6 cellular contexts compared by ENCODE assay signal in genomic region chr9:136343121-136343883, GRCh38. TPM values are rescaled to one million over a fixed set of nuclear protein-coding genes. Genes with fewer than 3 reads are reported as not detected.
DNase-seq lines count a peak whose midpoint lies in the region; TF ChIP-seq lines count a peak whose summit lies in the region.

No MANE protein-coding gene starts in this region.

- H3K9me3 Mint-ChIP-seq in CD8-positive, alpha-beta memory T cell: no peaks in the 10 kb centered on the region
- H3K9me3 Mint-ChIP-seq in endodermal cell: no peaks in the 10 kb centered on the region
- no peaks in the 10 kb centered on the region for H3K9me3 Mint-ChIP-seq in nephron progenitor cell
- no peaks in the 10 kb centered on the region for H3K9me3 Mint-ChIP-seq in endothelial cell (ENCODE audit: unreplicated experiment)

- no peaks in the 10 kb centered on the region for H3K9me3 ChIP-seq in CD8-positive, alpha-beta memory T cell (ENCODE audit: low read length)
- H3K9me3 ChIP-seq in endodermal cell (ENCODE audit: control insufficient read depth, low read length): no peaks in the 10 kb centered on the region

- no peak overlapping the region for H3K27ac Mint-ChIP-seq in CD8-positive, alpha-beta memory T cell
- H3K27ac Mint-ChIP-seq in endodermal cell: peak overlapping the region; percentile 90
- H3K27ac Mint-ChIP-seq in nephron progenitor cell: peak overlapping the region; percentile 64
- no peak overlapping the region for H3K27ac Mint-ChIP-seq in endothelial cell (ENCODE audit: unreplicated experiment)

- H3K4me1 Mint-ChIP-seq in CD8-positive, alpha-beta memory T cell: peaks cover 0 to 3% (median 0%) of the 10 kb centered on the region in 3 donors
- H3K4me1 Mint-ChIP-seq in endodermal cell (peaks cover 4% of the 10 kb centered on the region), nephron progenitor cell (peaks cover 40% of the 10 kb centered on the region), endothelial cell (ENCODE audit: unreplicated experiment) (no peaks in the 10 kb centered on the region)

- H3K27ac ChIP-seq in CD8-positive, alpha-beta memory T cell (ENCODE audit: low read depth, low read length): peak overlapping the region; percentile 51
- H3K27ac ChIP-seq in endodermal cell (ENCODE audit: low read depth, low read length): peak overlapping the region; percentile 94

- POLR2A ChIA-PET in CD8-positive, alpha-beta memory T cell (lab: Charles Lee): no interaction called here
- POLR2A ChIA-PET in GM10248 (lab: Yijun Ruan, JAX): no interaction called here

- DNase-seq in CD8-positive, alpha-beta memory T cell: no peak
- DNase-seq in endodermal cell: no peak
- DNase-seq in nephron progenitor cell: no peak
- no peak for DNase-seq in endothelial cell (ENCODE audit: low spot score)
- DNase-seq in mucosa of gallbladder (ENCODE audit: low spot score): no peak
- no peak for DNase-seq in GM10248 (ENCODE audit: extremely low spot score)

- no peaks in the 10 kb centered on the region for H3K4me1 ChIP-seq in CD8-positive, alpha-beta memory T cell (ENCODE audit: insufficient read depth, low read length)
- peaks cover 6% of the 10 kb centered on the region for H3K4me1 ChIP-seq in endodermal cell (ENCODE audit: control insufficient read depth, insufficient read depth, low read length)

- no peaks in the 10 kb centered on the region for H3K27me3 Mint-ChIP-seq in CD8-positive, alpha-beta memory T cell
- H3K27me3 Mint-ChIP-seq in endodermal cell (ENCODE audit: insufficient read depth) (no peaks in the 10 kb centered on the region), nephron progenitor cell (ENCODE audit: low read depth, poor library complexity) (no peaks in the 10 kb centered on the region), endothelial cell (ENCODE audit: unreplicated experiment) (peaks cover 6% of the 10 kb centered on the region)

- no peaks in the 10 kb centered on the region for H3K36me3 ChIP-seq in CD8-positive, alpha-beta memory T cell (ENCODE audit: insufficient read depth, low read length)
- H3K36me3 ChIP-seq in endodermal cell (ENCODE audit: control insufficient read depth, insufficient read depth, low read length): no peaks in the 10 kb centered on the region

- CTCF ChIA-PET in CD8-positive, alpha-beta memory T cell (lab: Charles Lee): no interaction called here
- CTCF ChIA-PET in GM10248 (lab: Yijun Ruan, JAX): no interaction called here

- no peak for TF ChIP-seq CTCF in endodermal cell (conservative IDR thresholded peaks at IDR 0.05)
- TF ChIP-seq CTCF in nephron progenitor cell (IDR thresholded peaks at IDR 0.05): no peak
- no peak for TF ChIP-seq CTCF in endothelial cell (IDR thresholded peaks at IDR 0.05; ENCODE audit: unreplicated experiment)
- TF ChIP-seq CTCF in GM10248 (IDR thresholded peaks at IDR 0.05; ENCODE audit: control extremely low read depth, extremely low read depth, low read depth, missing control alignments): no peak

- H3K9ac ChIP-seq in endodermal cell (ENCODE audit: extremely low read depth, low read length, poor library complexity, severe bottlenecking): peak overlapping the region; percentile 67

- H3K36me3 Mint-ChIP-seq in CD8-positive, alpha-beta memory T cell: no peaks in the 10 kb centered on the region
- H3K36me3 Mint-ChIP-seq in endodermal cell (ENCODE audit: low read depth): no peaks in the 10 kb centered on the region
- H3K36me3 Mint-ChIP-seq in nephron progenitor cell (ENCODE audit: low read depth): no peaks in the 10 kb centered on the region
- H3K36me3 Mint-ChIP-seq in endothelial cell (ENCODE audit: low read depth, unreplicated experiment): no peaks in the 10 kb centered on the region

- H3K27me3 ChIP-seq in CD8-positive, alpha-beta memory T cell (ENCODE audit: insufficient read depth, low read length, poor library complexity, severe bottlenecking): no peaks in the 10 kb centered on the region
- H3K27me3 ChIP-seq in endodermal cell (ENCODE audit: control insufficient read depth, insufficient read depth, low read length, poor library complexity, severe bottlenecking): no peaks in the 10 kb centered on the region

- 84 to 95% methylated on average over 11 to 23 of the region's 23 CpGs for WGBS in endodermal cell (ENCODE audit: insufficient coverage in 1 of 2, insufficient read length in 1 of 2), 2 experiments

- no peak overlapping the region for H3K4me3 ChIP-seq in CD8-positive, alpha-beta memory T cell (ENCODE audit: low read length)
- no peak overlapping the region for H3K4me3 ChIP-seq in endodermal cell (ENCODE audit: low read length)

- H3K4me3 Mint-ChIP-seq in CD8-positive, alpha-beta memory T cell: no peak overlapping the region
- H3K4me3 Mint-ChIP-seq in endodermal cell (peak overlapping the region; percentile 50), nephron progenitor cell (no peak overlapping the region), endothelial cell (ENCODE audit: unreplicated experiment) (no peak overlapping the region)

RNA-seq across cellular contexts. Expression of gene GPSM1, which starts 16.0 kb away (rescaled TPM):
- 1 to 10 TPM; 6.8 to 7.5 TPM for total RNA-seq in CD8-positive, alpha-beta memory T cell
- 1.7 TPM for polyA plus RNA-seq in CD8-positive, alpha-beta memory T cell
- total RNA-seq in endodermal cell: 10 to 100 TPM; 37.2 to 38.6 TPM
- 48.0 TPM for polyA plus RNA-seq in endodermal cell (2013, experiment 1 of 2)
- 42.4 TPM for polyA plus RNA-seq in endodermal cell (2013, experiment 2 of 2)
- 31.7 TPM for total RNA-seq in endothelial cell (ENCODE audit: unreplicated experiment)
- total RNA-seq in mucosa of gallbladder: 24.6 TPM

RNA-seq across cellular contexts. Expression of gene DNLZ, which starts 20.2 kb away (rescaled TPM):
- total RNA-seq in CD8-positive, alpha-beta memory T cell: 10 to 100 TPM; 40.6 to 43.0 TPM
- 65.6 TPM for polyA plus RNA-seq in CD8-positive, alpha-beta memory T cell
- total RNA-seq in endodermal cell (10 to 100 TPM; 12.6 to 20.1 TPM), endothelial cell (ENCODE audit: unreplicated experiment) (14.5 TPM), mucosa of gallbladder (16.4 TPM)
- 10.9 TPM for polyA plus RNA-seq in endodermal cell (2013, experiment 1 of 2)
- 9.2 TPM for polyA plus RNA-seq in endodermal cell (2013, experiment 2 of 2)

RNA-seq across cellular contexts. Expression of gene CARD9, which starts 30.2 kb away (rescaled TPM):
- 1 to 10 TPM; 1.4 to 1.5 TPM for total RNA-seq in CD8-positive, alpha-beta memory T cell
- not detected for polyA plus RNA-seq in CD8-positive, alpha-beta memory T cell
- total RNA-seq in endodermal cell: 1 to 10 TPM in 1 of 2 donors, under 1 TPM in 1; 0.35 to 1.5 TPM
- 0.57 TPM for polyA plus RNA-seq in endodermal cell (2013, experiment 1 of 2)
- 0.21 TPM for polyA plus RNA-seq in endodermal cell (2013, experiment 2 of 2)
- total RNA-seq in endothelial cell (ENCODE audit: unreplicated experiment): 0.41 TPM
- 8.2 TPM for total RNA-seq in mucosa of gallbladder

RNA-seq across cellular contexts. Expression of gene CCDC187, which starts 39.4 kb away (rescaled TPM):
- total RNA-seq in CD8-positive, alpha-beta memory T cell: not detected
- polyA plus RNA-seq in CD8-positive, alpha-beta memory T cell: not detected
- total RNA-seq in endodermal cell (under 1 TPM; 0.04 to 0.09 TPM), endothelial cell (ENCODE audit: unreplicated experiment) (0.05 TPM), mucosa of gallbladder (1.8 TPM)
- polyA plus RNA-seq in endodermal cell (2013, experiment 1 of 2): 0.04 TPM
- 0.04 TPM for polyA plus RNA-seq in endodermal cell (2013, experiment 2 of 2)

RNA-seq across cellular contexts. Expression of gene SNAPC4, which starts 56.7 kb away (rescaled TPM):
- total RNA-seq in CD8-positive, alpha-beta memory T cell: 10 to 100 TPM; 22.1 to 23.6 TPM
- polyA plus RNA-seq in CD8-positive, alpha-beta memory T cell: 2.6 TPM
- total RNA-seq in endodermal cell (10 to 100 TPM; 18.0 to 18.7 TPM), endothelial cell (ENCODE audit: unreplicated experiment) (13.5 TPM), mucosa of gallbladder (9.1 TPM)
- polyA plus RNA-seq in endodermal cell (2013, experiment 1 of 2): 14.5 TPM
- polyA plus RNA-seq in endodermal cell (2013, experiment 2 of 2): 13.5 TPM

Comparison
In these comparisons a context has a peak if more than half of its experiments do, and no peak if none do; other contexts are left out.
1. H3K27ac Mint-ChIP-seq: peak in endodermal cell (single experiment) and nephron progenitor cell (single experiment); none in CD8-positive, alpha-beta memory T cell (0 of 8) and endothelial cell (single experiment).